ENCODE assay signal across 14 cellular contexts in genomic region chr14:93980464-93981201, GRCh38. TPM values are rescaled to one million over a fixed set of nuclear protein-coding genes. Genes with fewer than 3 reads are reported as not detected.
DNase-seq lines count a peak whose midpoint lies in the region; ATAC-seq and TF ChIP-seq lines count a peak whose summit lies in the region.
"Had no signal": no experiment of that assay in that cellular context is flagged by ENCODE, and none has a peak within 500 bp of the region (broad histone marks: within the 10 kb centered on the region; RNA-seq: fewer than 3 reads in every experiment).

No MANE protein-coding gene starts in this region.

- no peaks in the 10 kb centered on the region for H3K9me2 ChIP-seq in GM23248 (ENCODE audit: insufficient read depth)

- no peak overlapping the region for H3K4me3 ChIP-seq in GM23248
- H3K4me3 ChIP-seq in gastrocnemius medialis: peak overlapping the region in 3 of 4 donors; percentile 4 to 31 (median 15)

- TF ChIP-seq CTCF in gastrocnemius medialis (IDR thresholded peaks at IDR 0.05 in 4 of 5, conservative IDR thresholded peaks at IDR 0.05 in 1 of 5): no peak

- H3K4me1 Mint-ChIP-seq in activated T-helper 17 cell treated with anti-CD3 and anti-CD28 coated beads, Interleukin-2, amount 50 U/mL, for 72 hours: peaks cover 42% of the 10 kb centered on the region

- DNase-seq in GM23248: peak; percentile 24
- peak; percentile 88 for DNase-seq in Right ventricle myocardium superior
- peak; percentile 92 to 99 for DNase-seq in gastrocnemius medialis
- no peak for DNase-seq in GF-D8 (lab: John Stamatoyannopoulos, UW)
- no peak for DNase-seq in D341Med (ENCODE audit: low spot score)
- no peak for DNase-seq in NCI-H2029 treated with DMSO at 0.1 percent for 48 hours (lab: John Stamatoyannopoulos, UW)
- DNase-seq: NCI-H187 treated with DMSO at 0.1 percent for 48 hours, retina had no signal

- H3K27me3 ChIP-seq in GM23248 (replicated peaks; ENCODE audit: insufficient read depth) (0 out of 2 replicates have a peak, but pooled peaks cover 13% of the 10 kb centered on the region), gastrocnemius medialis (no peaks in the 10 kb centered on the region)

- no peaks in the 10 kb centered on the region for H3K36me3 ChIP-seq in GM23248 (ENCODE audit: low read depth)
- H3K36me3 ChIP-seq in gastrocnemius medialis: no peaks in the 10 kb centered on the region

- H3K36me3 Mint-ChIP-seq in activated T-helper 17 cell treated with anti-CD3 and anti-CD28 coated beads, Interleukin-2, amount 50 U/mL, for 72 hours (ENCODE audit: low read depth): peaks cover 27% of the 10 kb centered on the region

- peak overlapping the region; percentile 95 for H3K27ac Mint-ChIP-seq in activated T-helper 17 cell treated with anti-CD3 and anti-CD28 coated beads, Interleukin-2, amount 50 U/mL, for 72 hours

- WGBS in GM23248 (ENCODE audit: low coverage in 1 of 2, low lambda C conversion rate in 2 of 2, missing lambda C conversion rate in 2 of 2), 2 experiments: 64 to 68% methylated on average over 11 of the region's 11 CpGs

- H2AFZ ChIP-seq in GM23248: no peak overlapping the region

- H3K4me2 ChIP-seq in GM23248 (ENCODE audit: unreplicated experiment): no peak overlapping the region

- peaks cover 3% of the 10 kb centered on the region for H3K9me3 Mint-ChIP-seq in activated T-helper 17 cell treated with anti-CD3 and anti-CD28 coated beads, Interleukin-2, amount 50 U/mL, for 72 hours

- in situ Hi-C loops in GM23248 (cut with MboI): no loop called here
- in situ Hi-C loops in gastrocnemius medialis (cut with MboI; ENCODE audit: low sequenced_read_pairs in 4 of 4): no loop called here

- H3K4me3 Mint-ChIP-seq in activated T-helper 17 cell treated with anti-CD3 and anti-CD28 coated beads, Interleukin-2, amount 50 U/mL, for 72 hours: peak overlapping the region; percentile 87

- H3K79me2 ChIP-seq in GM23248 (ENCODE audit: insufficient read depth): no peaks in the 10 kb centered on the region

- H3K9me3 ChIP-seq in GM23248 (ENCODE audit: low read depth): no peaks in the 10 kb centered on the region
- H3K9me3 ChIP-seq in gastrocnemius medialis: no peaks in the 10 kb centered on the region

- no peak overlapping the region for H3K27ac ChIP-seq in GM23248
- peak overlapping the region; percentile 97 to 100 (median 98) for H3K27ac ChIP-seq in gastrocnemius medialis
- H3K27ac ChIP-seq: VCaP had no signal

- H3K27me3 Mint-ChIP-seq in activated T-helper 17 cell treated with anti-CD3 and anti-CD28 coated beads, Interleukin-2, amount 50 U/mL, for 72 hours: no peaks in the 10 kb centered on the region

- H3K4me1 ChIP-seq in GM23248 (ENCODE audit: insufficient read depth) (peaks cover 19% of the 10 kb centered on the region), gastrocnemius medialis (peaks cover 74 to 75% of the 10 kb centered on the region in 2 donors)

- H3F3A ChIP-seq in GM23248 (ENCODE audit: insufficient read depth): peaks cover 6% of the 10 kb centered on the region; the same call in 1 of the 2 replicates

- no peaks in the 10 kb centered on the region for H4K20me1 ChIP-seq in GM23248 (ENCODE audit: insufficient read depth)

- no peak for ATAC-seq in activated T-helper 17 cell treated with anti-CD3 and anti-CD28 coated beads, Interleukin-2, amount 50 U/mL, for 72 hours (replicated peaks)
- ATAC-seq in Right ventricle myocardium superior (ENCODE audit: poor library complexity) (peak; percentile 71), gastrocnemius medialis (peak; percentile 37 to 45), HG02970 (IDR thresholded peaks at IDR 0.05; ENCODE audit: low FRiP score, unreplicated experiment) (no peak)
- ATAC-seq: Panc1 had no signal

- no peak overlapping the region for H3K9ac ChIP-seq in GM23248

- TF ChIP-seq POLR2A in gastrocnemius medialis (IDR thresholded peaks at IDR 0.05): peak; percentile 63 to 66

- intact Hi-C loops in Right ventricle myocardium superior (cut with DNase I) (no loop called here), gastrocnemius medialis (cut with DNase I; ENCODE audit: low total_unique reads) (no loop called here)

RNA-seq across cellular contexts. Expression of gene ASB2, which starts 4.3 kb away (rescaled TPM):
- not detected in 2 replicates for total RNA-seq in GM23248 (2014; rRNA removed; shearing (Covaris generic))
- 0.06 and 0.18 TPM in 2 replicates for polyA plus RNA-seq in GM23248 (2016; fragmentation: Nextera tagmentation; extraction: Ambion mirVana)
- total RNA-seq in activated T-helper 17 cell treated with anti-CD3 and anti-CD28 coated beads, Interleukin-2, amount 50 U/mL, for 72 hours: 10 to 100 TPM; 48.5 to 68.7 TPM
- total RNA-seq in Right ventricle myocardium superior (297 TPM), gastrocnemius medialis (100 to 1,000 TPM; 335 to 819 (median 539) TPM)

RNA-seq across cellular contexts. Expression of gene CCDC197, which starts 16.5 kb away (rescaled TPM):
- total RNA-seq in GM23248 (2014; rRNA removed; shearing (Covaris generic)): not detected in 2 replicates
- polyA plus RNA-seq in GM23248 (2016; fragmentation: Nextera tagmentation; extraction: Ambion mirVana): not detected in 2 replicates
- under 1 TPM in 1 of 2 donors, not detected in 1; 0.37 TPM for total RNA-seq in activated T-helper 17 cell treated with anti-CD3 and anti-CD28 coated beads, Interleukin-2, amount 50 U/mL, for 72 hours
- total RNA-seq in Right ventricle myocardium superior (1.3 TPM), gastrocnemius medialis (under 1 TPM in 2 of 4 donors, not detected in 2; 0.56 to 0.61 TPM)
- total RNA-seq: lower leg skin had no signal
- polyA plus RNA-seq: adipose tissue had no signal

RNA-seq across cellular contexts. Expression of gene OTUB2, which starts 45.5 kb away (rescaled TPM):
- total RNA-seq in GM23248 (2014; rRNA removed; shearing (Covaris generic)): 1.0 and 1.9 TPM in 2 replicates
- 1.3 and 1.6 TPM in 2 replicates for polyA plus RNA-seq in GM23248 (2016; fragmentation: Nextera tagmentation; extraction: Ambion mirVana)
- 10 to 100 TPM in 1 of 2 donors, 1 to 10 TPM in 1; 6.3 to 11.0 TPM for total RNA-seq in activated T-helper 17 cell treated with anti-CD3 and anti-CD28 coated beads, Interleukin-2, amount 50 U/mL, for 72 hours
- total RNA-seq in Right ventricle myocardium superior: 0.56 TPM
- total RNA-seq in gastrocnemius medialis: under 1 TPM in 1 of 4 donors, not detected in 3; 0.11 TPM

RNA-seq across cellular contexts. Expression of gene FAM181A, which starts 53.5 kb away (rescaled TPM):
- total RNA-seq in GM23248 (2014; rRNA removed; shearing (Covaris generic)): not detected in 2 replicates
- not detected in 2 replicates for polyA plus RNA-seq in GM23248 (2016; fragmentation: Nextera tagmentation; extraction: Ambion mirVana)
- not detected for total RNA-seq in activated T-helper 17 cell treated with anti-CD3 and anti-CD28 coated beads, Interleukin-2, amount 50 U/mL, for 72 hours
- total RNA-seq in Right ventricle myocardium superior (not detected), gastrocnemius medialis (not detected)
- total RNA-seq: lower leg skin had no signal
- polyA plus RNA-seq: adipose tissue had no signal

Comparison
In these comparisons a context has a peak if more than half of its experiments do, and no peak if none do; other contexts are left out.
1. DNase-seq: peak in GM23248 (single experiment), Right ventricle myocardium superior (single experiment) and gastrocnemius medialis (2 of 2); none in GF-D8 (single experiment), D341Med (single experiment) and NCI-H2029 treated with DMSO at 0.1 percent for 48 hours (single experiment).
2. ATAC-seq: peak in Right ventricle myocardium superior (single experiment) and gastrocnemius medialis (2 of 2); none in activated T-helper 17 cell treated with anti-CD3 and anti-CD28 coated beads, Interleukin-2, amount 50 U/mL, for 72 hours (single experiment) and HG02970 (single experiment).
3. RNA of gene ASB2, which starts 4.3 kb away (total RNA-seq): 335 to 819 TPM in gastrocnemius medialis, 297 TPM in Right ventricle myocardium superior (single experiment) and 48.5 to 68.7 TPM in activated T-helper 17 cell treated with anti-CD3 and anti-CD28 coated beads, Interleukin-2, amount 50 U/mL, for 72 hours; not detected in GM23248; every median in the first group is over 10 times any median in the second.